15 cellular contexts compared by ENCODE assay signal in the genomic region with DNA sequence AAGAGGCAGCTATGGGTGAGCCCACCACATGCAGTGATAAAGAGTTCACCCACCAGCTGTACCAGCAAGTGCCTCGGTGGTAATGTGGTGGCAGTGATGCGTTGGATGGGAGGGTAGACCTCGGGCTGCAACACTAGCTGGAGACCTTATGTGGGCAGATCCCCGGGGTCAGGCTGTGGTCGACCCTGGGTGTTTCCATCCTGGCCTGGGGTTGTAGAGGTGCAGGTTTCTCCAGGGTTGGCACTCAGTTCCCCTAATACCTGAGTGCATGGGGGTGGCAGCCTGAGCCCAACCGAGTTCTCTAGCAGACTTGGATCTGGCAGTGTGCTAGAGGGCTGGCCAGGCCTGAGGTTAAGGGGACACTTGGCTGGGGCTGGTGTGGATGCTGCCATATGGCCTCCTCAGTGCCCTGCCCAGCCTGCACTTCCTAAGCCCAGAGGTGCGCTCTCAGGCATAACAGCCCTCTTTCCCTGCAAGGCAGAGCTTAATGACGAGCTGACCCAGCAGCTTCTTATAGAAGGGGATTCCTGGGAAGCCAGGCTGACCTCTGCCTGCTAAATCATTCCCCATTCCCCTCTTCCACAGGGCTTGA.
DNase-seq lines count a peak whose midpoint lies in the region; ATAC-seq lines count a peak whose summit lies in the region.
"Had no signal": no experiment of that assay in that cellular context is flagged by ENCODE, and none has a peak within 500 bp of the region (broad histone marks: within the 10 kb centered on the region; RNA-seq: fewer than 3 reads in every experiment).

No MANE protein-coding gene starts in this region.

- no peaks in the 10 kb centered on the region for H3K36me3 Mint-ChIP-seq in stimulated activated effector memory CD8-positive, alpha-beta T cell treated with anti-CD3 and anti-CD28 coated beads, Interleukin-12 subunit alpha, Interleukin-12 subunit beta, amount 100 ng/mL, for 72 hours
- H3K36me3 Mint-ChIP-seq: CD8-positive, alpha-beta T cell had no signal

- peak; percentile 45 for ATAC-seq in left ventricle myocardium superior
- ATAC-seq in stimulated activated effector memory CD8-positive, alpha-beta T cell treated with anti-CD3 and anti-CD28 coated beads, Interleukin-12 subunit alpha, Interleukin-12 subunit beta, amount 100 ng/mL, for 72 hours, result peak; percentile 29
- ATAC-seq in HG03460 (IDR thresholded peaks at IDR 0.05; ENCODE audit: unreplicated experiment), result no peak
- ATAC-seq: CD8-positive, alpha-beta T cell; HCT116 had no signal

- H3K9me3 Mint-ChIP-seq in stimulated activated effector memory CD8-positive, alpha-beta T cell treated with anti-CD3 and anti-CD28 coated beads, Interleukin-12 subunit alpha, Interleukin-12 subunit beta, amount 100 ng/mL, for 72 hours, result peaks cover 3% of the 10 kb centered on the region

- no peak overlapping the region for H3K27ac Mint-ChIP-seq in stimulated activated effector memory CD8-positive, alpha-beta T cell treated with anti-CD3 and anti-CD28 coated beads, Interleukin-12 subunit alpha, Interleukin-12 subunit beta, amount 100 ng/mL, for 72 hours
- H3K27ac Mint-ChIP-seq: CD8-positive, alpha-beta T cell had no signal

- DNase-seq in NCI-H82 (lab: John Stamatoyannopoulos, UW) (peak; percentile 16), NCI-H82 treated with DMSO at 0.1 percent for 48 hours (lab: John Stamatoyannopoulos, UW; ENCODE audit: unreplicated experiment) (no peak), ELF-1 (ENCODE audit: low read depth, low spot score) (peak; percentile 24), left ventricle myocardium superior (peak; percentile 44)
- no peak for DNase-seq in stimulated activated effector memory CD8-positive, alpha-beta T cell treated with anti-CD3 and anti-CD28 coated beads, Interleukin-12 subunit alpha, Interleukin-12 subunit beta, amount 100 ng/mL, for 72 hours (ENCODE audit: low spot score in 2 of 2)
- no peak for DNase-seq in activated naive CD4-positive, alpha-beta T cell treated with anti-CD3 and anti-CD28 coated beads, Interleukin-2, amount 50 U/mL, for 16 hours
- DNase-seq in stimulated activated CD4-positive, alpha-beta T cell treated with anti-CD3 and anti-CD28 coated beads, Interleukin-4, amount 100 ng/mL, for 24 hours, result no peak
- DNase-seq: ACHN; CD8-positive, alpha-beta T cell; GDM1; KG1; NCI-H1092; OCI-M1 had no signal

- intact Hi-C loops in left ventricle myocardium superior (cut with micrococcal nuclease), result no loop called here

- no peak overlapping the region for H3K4me3 Mint-ChIP-seq in stimulated activated effector memory CD8-positive, alpha-beta T cell treated with anti-CD3 and anti-CD28 coated beads, Interleukin-12 subunit alpha, Interleukin-12 subunit beta, amount 100 ng/mL, for 72 hours
- H3K4me3 Mint-ChIP-seq: CD8-positive, alpha-beta T cell had no signal

- H3K4me1 Mint-ChIP-seq in stimulated activated effector memory CD8-positive, alpha-beta T cell treated with anti-CD3 and anti-CD28 coated beads, Interleukin-12 subunit alpha, Interleukin-12 subunit beta, amount 100 ng/mL, for 72 hours, result no peaks in the 10 kb centered on the region

Comparison
In these comparisons a context has a peak if more than half of its experiments do, and no peak if none do; other contexts are left out.
1. DNase-seq: peak in NCI-H82 (single experiment), ELF-1 (single experiment) and left ventricle myocardium superior (single experiment); none in NCI-H82 treated with DMSO at 0.1 percent for 48 hours (single experiment), stimulated activated effector memory CD8-positive, alpha-beta T cell treated with anti-CD3 and anti-CD28 coated beads, Interleukin-12 subunit alpha, Interleukin-12 subunit beta, amount 100 ng/mL, for 72 hours (0 of 2), activated naive CD4-positive, alpha-beta T cell treated with anti-CD3 and anti-CD28 coated beads, Interleukin-2, amount 50 U/mL, for 16 hours (single experiment) and stimulated activated CD4-positive, alpha-beta T cell treated with anti-CD3 and anti-CD28 coated beads, Interleukin-4, amount 100 ng/mL, for 24 hours (single experiment).